ENCODE assay signal across 9 cellular contexts in genomic region chr19:33125929-33126388, GRCh38. TPM values are rescaled to one million over a fixed set of nuclear protein-coding genes. Genes with fewer than 3 reads are reported as not detected.
DNase-seq lines count a peak whose midpoint lies in the region; ATAC-seq lines count a peak whose summit lies in the region.
"Had no signal": no experiment of that assay in that cellular context is flagged by ENCODE, and none has a peak within 500 bp of the region (broad histone marks: within the 10 kb centered on the region; RNA-seq: fewer than 3 reads in every experiment).

No MANE protein-coding gene starts in this region.

- DNase-seq in Daoy (ENCODE audit: low read depth) (peak; percentile 64), NOMO-1 (lab: John Stamatoyannopoulos, UW; ENCODE audit: unreplicated experiment in 2 of 2) (peak; percentile 69 to 72), epidermal melanocyte (ENCODE audit: insufficient read length, low spot score) (peak; percentile 91)
- DNase-seq in activated CD8-positive, alpha-beta memory T cell treated with anti-CD3 and anti-CD28 coated beads for 48 hours (ENCODE audit: low read depth in 2 of 3, low spot score in 2 of 3), result peak in 2 of 3 experiments; percentile 5 to 27
- DNase-seq in naive thymus-derived CD4-positive, alpha-beta T cell, result peak; percentile 14 to 68 (median 55)
- peak; percentile 44 to 48 for DNase-seq in stimulated activated naive CD8-positive, alpha-beta T cell treated with anti-CD3 and anti-CD28 coated beads, Interleukin-15, amount 100 ng/mL, for 72 hours

- H3K4me1 Mint-ChIP-seq in naive thymus-derived CD4-positive, alpha-beta T cell, result peaks cover 0 to 9% (median 7%) of the 10 kb centered on the region in 7 donors
- H3K4me1 Mint-ChIP-seq in stimulated activated naive CD8-positive, alpha-beta T cell treated with anti-CD3 and anti-CD28 coated beads, Interleukin-15, amount 100 ng/mL, for 72 hours, result no peaks in the 10 kb centered on the region

- intact Hi-C loops in naive thymus-derived CD4-positive, alpha-beta T cell (cut with micrococcal nuclease), result loop anchor here (1.0 to 5.0 kb wide), 6 partner anchors 51 to 434 kb away; partner anchors contain the start of gene NUDT19 (in 1 of the 2)

- no peaks in the 10 kb centered on the region for H3K27me3 Mint-ChIP-seq in naive thymus-derived CD4-positive, alpha-beta T cell
- no peaks in the 10 kb centered on the region for H3K27me3 Mint-ChIP-seq in stimulated activated naive CD8-positive, alpha-beta T cell treated with anti-CD3 and anti-CD28 coated beads, Interleukin-15, amount 100 ng/mL, for 72 hours

- H3K27ac Mint-ChIP-seq in naive thymus-derived CD4-positive, alpha-beta T cell, result peak overlapping the region in 4 of 9 donors; percentile 34 to 71 (median 60)
- no peak overlapping the region for H3K27ac Mint-ChIP-seq in stimulated activated naive CD8-positive, alpha-beta T cell treated with anti-CD3 and anti-CD28 coated beads, Interleukin-15, amount 100 ng/mL, for 72 hours

- no peaks in the 10 kb centered on the region for H3K9me3 Mint-ChIP-seq in naive thymus-derived CD4-positive, alpha-beta T cell
- H3K9me3 Mint-ChIP-seq in stimulated activated naive CD8-positive, alpha-beta T cell treated with anti-CD3 and anti-CD28 coated beads, Interleukin-15, amount 100 ng/mL, for 72 hours, result no peaks in the 10 kb centered on the region

- POLR2A ChIA-PET in naive thymus-derived CD4-positive, alpha-beta T cell (lab: Charles Lee), result no interaction called here

- H3K36me3 Mint-ChIP-seq in naive thymus-derived CD4-positive, alpha-beta T cell, result peaks cover 4 to 38% (median 16%) of the 10 kb centered on the region in 5 donors

- H3K27ac ChIP-seq in naive thymus-derived CD4-positive, alpha-beta T cell (ENCODE audit: low read depth, low read length), result no peak overlapping the region

- H3K27me3 ChIP-seq in naive thymus-derived CD4-positive, alpha-beta T cell (ENCODE audit: control insufficient read depth in 2 of 2, insufficient read depth in 2 of 2, low read length in 2 of 2), result no peaks in the 10 kb centered on the region

- ATAC-seq in HG03442 (IDR thresholded peaks at IDR 0.05; ENCODE audit: unreplicated experiment) (peak; percentile 65), GM18519 (IDR thresholded peaks at IDR 0.05; ENCODE audit: low FRiP score, unreplicated experiment) (no peak)
- peak; percentile 96 for ATAC-seq in naive thymus-derived CD4-positive, alpha-beta T cell
- peak; percentile 80 for ATAC-seq in stimulated activated naive CD8-positive, alpha-beta T cell treated with anti-CD3 and anti-CD28 coated beads, Interleukin-15, amount 100 ng/mL, for 72 hours

- H3K4me3 ChIP-seq in naive thymus-derived CD4-positive, alpha-beta T cell (ENCODE audit: low read length), result no peak overlapping the region

- H3K4me3 Mint-ChIP-seq in naive thymus-derived CD4-positive, alpha-beta T cell, result no peak overlapping the region
- no peak overlapping the region for H3K4me3 Mint-ChIP-seq in stimulated activated naive CD8-positive, alpha-beta T cell treated with anti-CD3 and anti-CD28 coated beads, Interleukin-15, amount 100 ng/mL, for 72 hours

- CTCF ChIA-PET in naive thymus-derived CD4-positive, alpha-beta T cell (lab: Charles Lee), result interaction anchor here (1.2 to 1.6 kb wide), 3 partner anchors 34 to 58 kb away, joined by 4 to 8 read pairs (median 8); no protein-coding TSS in a partner anchor

- no peaks in the 10 kb centered on the region for H3K4me1 ChIP-seq in naive thymus-derived CD4-positive, alpha-beta T cell (ENCODE audit: control insufficient read depth in 2 of 2, insufficient read depth in 2 of 2, low read length in 2 of 2)

- H3K36me3 ChIP-seq in naive thymus-derived CD4-positive, alpha-beta T cell (ENCODE audit: control insufficient read depth in 2 of 3, insufficient read depth in 3 of 3, low read length in 3 of 3), result peaks cover 0 to 51% (median 0%) of the 10 kb centered on the region in 3 experiments

- no peaks in the 10 kb centered on the region for H3K9me3 ChIP-seq in naive thymus-derived CD4-positive, alpha-beta T cell (ENCODE audit: control insufficient read depth in 2 of 3, low read length in 3 of 3)

RNA-seq across cellular contexts. Expression of gene WDR88, which starts 6.0 kb away (rescaled TPM):
- total RNA-seq in Daoy (2014; rRNA removed; shearing (Covaris generic)), result not detected in 2 replicates
- under 1 TPM in 2 of 5 experiments, not detected in 3; 0.51 to 0.62 TPM for total RNA-seq in naive thymus-derived CD4-positive, alpha-beta T cell
- polyA plus RNA-seq in naive thymus-derived CD4-positive, alpha-beta T cell, result under 1 TPM; 0.15 to 0.24 TPM
- polyA plus RNA-seq: adipose tissue had no signal

RNA-seq across cellular contexts. Expression of gene GPATCH1, which starts 45.0 kb away (rescaled TPM):
- 7.1 and 12.9 TPM in 2 replicates for total RNA-seq in Daoy (2014; rRNA removed; shearing (Covaris generic))
- 10 to 100 TPM; 11.2 to 20.0 (median 14.4) TPM for total RNA-seq in naive thymus-derived CD4-positive, alpha-beta T cell
- 10 to 100 TPM in 1 of 2 donors, 1 to 10 TPM in 1; 4.6 to 10.6 TPM for polyA plus RNA-seq in naive thymus-derived CD4-positive, alpha-beta T cell

Comparison
In these comparisons a context has a peak if more than half of its experiments do, and no peak if none do; other contexts are left out.
1. DNase-seq: peak in every context shown above with its lines; median percentile 91 in epidermal melanocyte; 70 in NOMO-1; 64 in Daoy; 55 in naive thymus-derived CD4-positive, alpha-beta T cell; 46 in stimulated activated naive CD8-positive, alpha-beta T cell treated with anti-CD3 and anti-CD28 coated beads, Interleukin-15, amount 100 ng/mL, for 72 hours; 16 in activated CD8-positive, alpha-beta memory T cell treated with anti-CD3 and anti-CD28 coated beads for 48 hours.